ENCODE assay signal across 1 cellular context in genomic region chr16:87407511-87408112, GRCh38.
A peak's percentile ranks its signal among the peaks of the same experiment; 100 is the strongest.
TF ChIP-seq lines count a peak whose summit lies in the region.

No MANE protein-coding gene starts in this region.

TF ChIP-seq in GM12878, 131 proteins besides CTCF, POLR2A, EP300 and RAD21 (continued from another document):
- TF ChIP-seq POLR2AphosphoS2 (IDR thresholded peaks at IDR 0.05; ENCODE audit: low read depth, low read length) (no peak), CHD1 (IDR thresholded peaks at IDR 0.05; ENCODE audit: low read depth, low read length) (no peak), SMC3 (IDR thresholded peaks at IDR 0.05; ENCODE audit: borderline replicate concordance, low read length) (peak; percentile 9; the same call in 1 of the 2 replicates), BMI1 (IDR thresholded peaks at IDR 0.05; ENCODE audit: borderline replicate concordance) (peak; percentile 22; the same call in 1 of the 2 replicates), NR2C1 (IDR thresholded peaks at IDR 0.05) (no peak), PAX8 (IDR thresholded peaks at IDR 0.05) (no peak), HDGF (IDR thresholded peaks at IDR 0.05) (no peak), LARP7 (IDR thresholded peaks at IDR 0.05) (no peak), ZNF207 (IDR thresholded peaks at IDR 0.05; ENCODE audit: borderline replicate concordance) (no peak), NBN (IDR thresholded peaks at IDR 0.05) (peak; percentile 33; the same call in 1 of the 2 replicates), TCF7 (IDR thresholded peaks at IDR 0.05; ENCODE audit: borderline replicate concordance) (peak; percentile 88), MYB (IDR thresholded peaks at IDR 0.05; ENCODE audit: borderline replicate concordance, low read depth, low read length) (no peak), HDAC2 (IDR thresholded peaks at IDR 0.05) (no peak), ZSCAN29 (IDR thresholded peaks at IDR 0.05) (no peak), ASH2L (IDR thresholded peaks at IDR 0.05; ENCODE audit: borderline replicate concordance, low read depth) (no peak), NR2F1 (conservative IDR thresholded peaks at IDR 0.05) (peak; percentile 67; the same call in 1 of the 2 replicates), SMAD1 (IDR thresholded peaks at IDR 0.05; ENCODE audit: low read depth, partially characterized antibody) (peak; percentile 18), JUND (IDR thresholded peaks at IDR 0.05; ENCODE audit: low read depth, low read length) (no peak), NR2C2 (IDR thresholded peaks at IDR 0.05; ENCODE audit: borderline replicate concordance, control insufficient read depth, insufficient read length, low read depth) (no peak), SIX5 (IDR thresholded peaks at IDR 0.05; ENCODE audit: low read depth, low read length, severe bottlenecking) (no peak), SUPT20H (IDR thresholded peaks at IDR 0.05; ENCODE audit: borderline replicate concordance, control insufficient read depth, low read depth, low read length) (no peak), NKRF (conservative IDR thresholded peaks at IDR 0.05) (no peak)
- TF ChIP-seq, protein P1, sequence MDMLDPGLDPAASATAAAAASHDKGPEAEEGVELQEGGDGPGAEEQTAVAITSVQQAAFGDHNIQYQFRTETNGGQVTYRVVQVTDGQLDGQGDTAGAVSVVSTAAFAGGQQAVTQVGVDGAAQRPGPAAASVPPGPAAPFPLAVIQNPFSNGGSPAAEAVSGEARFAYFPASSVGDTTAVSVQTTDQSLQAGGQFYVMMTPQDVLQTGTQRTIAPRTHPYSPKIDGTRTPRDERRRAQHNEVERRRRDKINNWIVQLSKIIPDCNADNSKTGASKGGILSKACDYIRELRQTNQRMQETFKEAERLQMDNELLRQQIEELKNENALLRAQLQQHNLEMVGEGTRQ (IDR thresholded peaks at IDR 0.05; ENCODE audit: borderline replicate concordance, low read depth, low read length): no peak
